Comparison of ENCODE assay signal across 8 cellular contexts in the genomic region with DNA sequence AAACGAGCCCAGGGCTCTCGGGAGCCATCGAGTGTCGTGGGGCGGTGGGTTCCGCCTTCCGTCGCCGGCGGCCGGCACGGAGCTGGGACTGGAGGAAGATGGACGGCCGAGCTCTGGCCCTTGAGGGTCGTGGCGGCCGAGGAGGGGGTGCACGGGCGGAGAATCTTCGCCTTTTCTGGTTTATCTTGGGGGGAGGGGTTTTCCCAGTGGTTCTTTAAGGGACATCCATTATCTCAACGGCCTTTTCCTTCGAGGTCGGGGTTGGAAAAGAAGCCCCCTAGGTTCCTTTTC. TPM values are rescaled to one million over a fixed set of nuclear protein-coding genes. Genes with fewer than 3 reads are reported as not detected.
DNase-seq lines count a peak whose midpoint lies in the region; ATAC-seq and TF ChIP-seq lines count a peak whose summit lies in the region.

No MANE protein-coding gene starts in this region.

- H3K36me3 Mint-ChIP-seq in activated T-cell treated with anti-CD3 and anti-CD28 coated beads, Interleukin-2, amount 50 U/mL, for 24 hours (ENCODE audit: low read depth) = peaks cover 51% of the 10 kb centered on the region

- H3K27me3 Mint-ChIP-seq in activated T-cell treated with anti-CD3 and anti-CD28 coated beads, Interleukin-2, amount 50 U/mL, for 24 hours = no peaks in the 10 kb centered on the region

- peak overlapping the region; percentile 92 for H2AFZ ChIP-seq in PC-3 (ENCODE audit: low read length)
- H2AFZ ChIP-seq in neuron (ENCODE audit: low read depth, low read length) = peak overlapping the region; percentile 21

- peak overlapping the region; percentile 96 for H3K4me3 Mint-ChIP-seq in activated T-cell treated with anti-CD3 and anti-CD28 coated beads, Interleukin-2, amount 50 U/mL, for 24 hours

- H3K27ac ChIP-seq in PC-3 (ENCODE audit: low read length) (peak overlapping the region; percentile 65), epithelial cell of prostate (peak overlapping the region; percentile 89)

- H3K9ac ChIP-seq in PC-3 (ENCODE audit: low read length) = peak overlapping the region; percentile 98

- POLR2A ChIA-PET in PC-3 (lab: Charles Lee; ENCODE audit: unreplicated experiment) = interaction anchor here (0.7 kb wide), 1 partner anchor 100 kb away, joined by 3 read pairs; no protein-coding TSS in a partner anchor

- intact Hi-C loops in PC-3 (cut with micrococcal nuclease) = loop anchor here (2.0 to 10.0 kb wide), 5 partner anchors 54 to 387 kb away; a partner anchor contains a TSS

- H3K9me2 ChIP-seq in PC-3 (replicated peaks; ENCODE audit: low read length) = no peaks in the 10 kb centered on the region

- H3K4me3 ChIP-seq in PC-3 (ENCODE audit: low read length) (peak overlapping the region; percentile 86), neuron (ENCODE audit: low read length) (peak overlapping the region; percentile 89)

- H3K9me3 ChIP-seq in PC-3 (ENCODE audit: low read length) (no peaks in the 10 kb centered on the region), neuron (ENCODE audit: low read length) (no peaks in the 10 kb centered on the region)

- H3K36me3 ChIP-seq in PC-3 (ENCODE audit: low read depth, low read length) (peaks cover 17% of the 10 kb centered on the region; the same call in 1 of the 2 replicates), neuron (ENCODE audit: insufficient read depth, low read length) (peaks cover 31% of the 10 kb centered on the region)

- peaks cover 17% of the 10 kb centered on the region for H3K4me1 Mint-ChIP-seq in activated T-cell treated with anti-CD3 and anti-CD28 coated beads, Interleukin-2, amount 50 U/mL, for 24 hours (ENCODE audit: low read depth)

- H3K79me2 ChIP-seq in PC-3 (ENCODE audit: low read length) = peaks cover 51% of the 10 kb centered on the region

- DNase-seq in activated T-cell treated with anti-CD3 and anti-CD28 coated beads, Interleukin-2, amount 50 U/mL, for 24 hours = no peak
- no peak for DNase-seq in activated T-cell treated with anti-CD3 and anti-CD28 coated beads, Interleukin-2, amount 50 U/mL, for 1 hour
- DNase-seq in PC-3 = no peak
- no peak for DNase-seq in epithelial cell of prostate (ENCODE audit: low read depth, low spot score)
- no peak for DNase-seq in HPDE6-E6E7 (ENCODE audit: extremely low spot score)

- no peaks in the 10 kb centered on the region for H3K9me3 Mint-ChIP-seq in activated T-cell treated with anti-CD3 and anti-CD28 coated beads, Interleukin-2, amount 50 U/mL, for 24 hours

- ATAC-seq in PC-3 (no peak; the same call in 1 of the 2 replicates), GM18505 (IDR thresholded peaks at IDR 0.05; ENCODE audit: unreplicated experiment) (no peak), HG02973 (IDR thresholded peaks at IDR 0.05; ENCODE audit: unreplicated experiment) (no peak)

- CTCF ChIA-PET in PC-3 (lab: Charles Lee) = interaction anchor here (1.0 kb wide), 1 partner anchor 171 kb away, joined by 3 read pairs; no protein-coding TSS in a partner anchor

- H3K4me2 ChIP-seq in PC-3 (ENCODE audit: low read length) = peak overlapping the region; percentile 97

- BruUV-seq in PC-3 (replicated peaks; lab: Mats Ljungman, UMichigan) = no TSS peak

- no peak for TF ChIP-seq POLR2A in GM18505 (IDR thresholded peaks at IDR 0.05; ENCODE audit: borderline replicate concordance, extremely low read depth, insufficient read depth, insufficient read length)

- no peak for TF ChIP-seq CTCF in PC-3 (conservative IDR thresholded peaks at IDR 0.05; ENCODE audit: low read depth, low read length)

- no peaks in the 10 kb centered on the region for H3F3A ChIP-seq in PC-3 (ENCODE audit: low read length, unreplicated experiment)

- H3K27me3 ChIP-seq in PC-3 (ENCODE audit: low read length) (no peaks in the 10 kb centered on the region), neuron (ENCODE audit: insufficient read depth, low read length) (no peaks in the 10 kb centered on the region)

- H3K4me1 ChIP-seq in PC-3 (ENCODE audit: insufficient read depth, low read length) (0 out of 2 replicates have a peak, but pooled peaks cover 5% of the 10 kb centered on the region), neuron (ENCODE audit: insufficient read depth, low read length) (peaks cover 9% of the 10 kb centered on the region)

- H4K20me1 ChIP-seq in PC-3 (ENCODE audit: low read length) = no peaks in the 10 kb centered on the region

- peak overlapping the region; percentile 99 for H3K27ac Mint-ChIP-seq in activated T-cell treated with anti-CD3 and anti-CD28 coated beads, Interleukin-2, amount 50 U/mL, for 24 hours

RNA-seq across cellular contexts. Expression of a gene that starts 0.6 kb away (rescaled TPM):
- total RNA-seq in PC-3 (2014; rRNA removed) = 64.9 and 92.1 TPM in 2 replicates
